Comparison of ENCODE assay signal across 8 cellular contexts in genomic region chr15:20340931-20341661, GRCh38.
A peak's percentile ranks its signal among the peaks of the same experiment; 100 is the strongest.
DNase-seq lines count a peak whose midpoint lies in the region; ATAC-seq and TF ChIP-seq lines count a peak whose summit lies in the region.

No MANE protein-coding gene starts in this region.

- H3K4me1 ChIP-seq in MM.1S (ENCODE audit: low read length) (no peaks in the 10 kb centered on the region), mucosa of descending colon (ENCODE audit: low read depth) (no peaks in the 10 kb centered on the region)

- intact Hi-C loops in mucosa of descending colon (cut with DNase I, micrococcal nuclease) = no loop called here

- H3K79me2 ChIP-seq in MM.1S (ENCODE audit: low read length) = no peaks in the 10 kb centered on the region

- H4K20me1 ChIP-seq in MM.1S (ENCODE audit: insufficient read depth, low read length) = no peaks in the 10 kb centered on the region

- POLR2A ChIA-PET in AG04450 (lab: Yijun Ruan, JAX) = no interaction called here

- no peak overlapping the region for H3K9ac ChIP-seq in MM.1S (ENCODE audit: low read length)

- no peak overlapping the region for H3K4me2 ChIP-seq in MM.1S (ENCODE audit: low read depth, low read length)

- ATAC-seq in mucosa of descending colon = peak; percentile 53
- ATAC-seq in GM18858 (IDR thresholded peaks at IDR 0.05; ENCODE audit: unreplicated experiment) = no peak

- H3K9me3 ChIP-seq in AG04450 (ENCODE audit: control insufficient read depth, insufficient read depth, low read length) (peaks cover 79% of the 10 kb centered on the region), MM.1S (replicated peaks; ENCODE audit: insufficient read depth, low read length) (no peaks in the 10 kb centered on the region), mucosa of descending colon (peaks cover 71% of the 10 kb centered on the region)

- in situ Hi-C loops in brain microvascular endothelial cell (cut with HindIII; ENCODE audit: low pct_ligation_motif_present, low sequenced_read_pairs) = no loop called here

- H3K4me3 ChIP-seq in AG04450 (ENCODE audit: low read depth, low read length) (no peak overlapping the region), MM.1S (ENCODE audit: low read length) (no peak overlapping the region), brain microvascular endothelial cell (ENCODE audit: low read depth, low read length) (no peak overlapping the region), mucosa of descending colon (no peak overlapping the region)

- no peaks in the 10 kb centered on the region for H3K9me2 ChIP-seq in MM.1S (replicated peaks; ENCODE audit: insufficient read depth, low read length)

- no peaks in the 10 kb centered on the region for H3F3A ChIP-seq in MM.1S (ENCODE audit: insufficient read depth, low read length)

- H3K27me3 ChIP-seq in AG04450 (ENCODE audit: control insufficient read depth, insufficient read depth, low read length) (no peaks in the 10 kb centered on the region), MM.1S (replicated peaks; ENCODE audit: insufficient read depth, low read length) (no peaks in the 10 kb centered on the region), brain microvascular endothelial cell (replicated peaks) (no peaks in the 10 kb centered on the region)

- TF ChIP-seq CTCF in AG04450 (IDR thresholded peaks at IDR 0.05; ENCODE audit: low read depth, low read length) = no peak
- no peak for TF ChIP-seq CTCF in MM.1S (IDR thresholded peaks at IDR 0.05; ENCODE audit: low read length)
- TF ChIP-seq CTCF in brain microvascular endothelial cell (IDR thresholded peaks at IDR 0.05; ENCODE audit: low read depth, low read length, missing control alignments) = no peak
- TF ChIP-seq CTCF in mucosa of descending colon (IDR thresholded peaks at IDR 0.05) = no peak

- H3K36me3 ChIP-seq in MM.1S (replicated peaks; ENCODE audit: insufficient read depth, low read length) (no peaks in the 10 kb centered on the region), brain microvascular endothelial cell (replicated peaks) (no peaks in the 10 kb centered on the region), mucosa of descending colon (ENCODE audit: low read depth) (no peaks in the 10 kb centered on the region)

- DNase-seq in AG04450 (ENCODE audit: low read depth, low spot score) (no peak), MM.1S (peak; percentile 6), brain microvascular endothelial cell (peak; percentile 36), mucosa of descending colon (peak in 2 of 3 donors; percentile 75 to 92), NCI-H2171 (lab: John Stamatoyannopoulos, UW) (no peak), NCI-H82 (lab: John Stamatoyannopoulos, UW) (no peak)
- no peak for DNase-seq in stimulated activated naive CD4-positive, alpha-beta T cell treated with Interleukin-2 at 50 U/mL for 16 hours (lab: John Stamatoyannopoulos, UW)

- CTCF ChIA-PET in AG04450 (lab: Charles Lee) = no interaction called here

- no peak overlapping the region for H2AFZ ChIP-seq in MM.1S (ENCODE audit: low read length)

- H3K27ac ChIP-seq in AG04450 (ENCODE audit: low read depth, low read length) = peak overlapping the region; percentile 39
- H3K27ac ChIP-seq in MM.1S (ENCODE audit: low read length) = no peak overlapping the region
- H3K27ac ChIP-seq in brain microvascular endothelial cell = no peak overlapping the region

Comparison
In these comparisons a context has a peak if more than half of its experiments do, and no peak if none do; other contexts are left out.
1. DNase-seq: peak in MM.1S (single experiment), brain microvascular endothelial cell (single experiment) and mucosa of descending colon (2 of 3); none in AG04450 (single experiment), NCI-H2171 (single experiment), stimulated activated naive CD4-positive, alpha-beta T cell treated with Interleukin-2 at 50 U/mL for 16 hours (single experiment) and NCI-H82 (single experiment).